9 cellular contexts compared by ENCODE assay signal in the genomic region with DNA sequence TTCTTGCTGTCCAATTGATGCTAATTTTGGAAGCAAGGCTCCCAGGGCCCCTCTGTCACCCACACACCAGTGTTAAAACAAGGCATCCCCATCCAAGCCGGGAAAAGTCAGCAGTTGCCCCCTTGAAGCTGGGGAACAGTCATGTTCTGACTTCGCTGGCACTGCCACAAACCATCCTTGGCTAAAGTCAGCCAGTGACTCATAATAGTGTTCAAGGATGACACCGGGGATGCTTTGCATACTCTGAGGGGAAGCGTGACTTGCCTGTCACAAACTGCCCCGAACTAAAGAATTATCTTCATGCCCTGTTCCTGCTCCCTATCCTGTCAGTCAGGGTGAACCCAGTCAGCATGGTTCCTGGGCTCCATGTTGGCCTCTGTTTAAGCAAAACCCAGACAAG. TPM values are rescaled to one million over a fixed set of nuclear protein-coding genes. Genes with fewer than 3 reads are reported as not detected.
A peak's percentile ranks its signal among the peaks of the same experiment; 100 is the strongest.
DNase-seq lines count a peak whose midpoint lies in the region; ATAC-seq and TF ChIP-seq lines count a peak whose summit lies in the region.
"Had no signal": no experiment of that assay in that cellular context is flagged by ENCODE, and none has a peak within 500 bp of the region (broad histone marks: within the 10 kb centered on the region; RNA-seq: fewer than 3 reads in every experiment).

No MANE protein-coding gene starts in this region.

- CTCF ChIA-PET in RWPE1 (lab: Yijun Ruan, JAX) = interaction anchor here (0.6 kb wide), 1 partner anchor 25 kb away, joined by 4 read pairs; no protein-coding TSS in a partner anchor

- DNase-seq in 8988T = peak; percentile 55
- peak; percentile 48 for DNase-seq in RWPE1 (ENCODE audit: low spot score)
- DNase-seq in upper lobe of right lung = no peak
- DNase-seq in mesenteric fat pad (ENCODE audit: low spot score) = no peak
- DNase-seq in colonic mucosa = no peak
- no peak for DNase-seq in mucosa of descending colon

- peak overlapping the region; percentile 42; the same call in 1 of the 2 replicates for H3K27ac ChIP-seq in RWPE1
- H3K27ac ChIP-seq in upper lobe of right lung = no peak overlapping the region
- no peak overlapping the region for H3K27ac ChIP-seq in colonic mucosa

- H3K4me3 ChIP-seq in upper lobe of right lung (no peak overlapping the region), colonic mucosa (no peak overlapping the region), mucosa of descending colon (no peak overlapping the region)

- no peak for TF ChIP-seq CTCF in RWPE1 (conservative IDR thresholded peaks at IDR 0.05; ENCODE audit: low read depth)
- TF ChIP-seq CTCF in upper lobe of right lung (IDR thresholded peaks at IDR 0.05) = no peak
- TF ChIP-seq CTCF in colonic mucosa (IDR thresholded peaks at IDR 0.05) = no peak
- TF ChIP-seq CTCF in mucosa of descending colon (IDR thresholded peaks at IDR 0.05) = no peak

- H3K4me1 ChIP-seq in upper lobe of right lung (no peaks in the 10 kb centered on the region), colonic mucosa (peaks cover 7% of the 10 kb centered on the region), mucosa of descending colon (ENCODE audit: low read depth) (peaks cover 33% of the 10 kb centered on the region)

- H3K9me3 ChIP-seq in upper lobe of right lung = no peaks in the 10 kb centered on the region
- no peaks in the 10 kb centered on the region for H3K9me3 ChIP-seq in colonic mucosa
- H3K9me3 ChIP-seq in mucosa of descending colon = no peaks in the 10 kb centered on the region

- intact Hi-C loops in upper lobe of right lung (cut with DNase I) = no loop called here
- intact Hi-C loops in colonic mucosa (cut with DNase I) = no loop called here
- intact Hi-C loops in mucosa of descending colon (cut with DNase I, micrococcal nuclease) = no loop called here

- ATAC-seq in GM18873 (IDR thresholded peaks at IDR 0.05; ENCODE audit: low FRiP score, unreplicated experiment) (peak; percentile 92), HG02973 (IDR thresholded peaks at IDR 0.05; ENCODE audit: unreplicated experiment) (peak; percentile 98), upper lobe of right lung (peak; percentile 44), mucosa of descending colon (no peak)

- H3K36me3 ChIP-seq in upper lobe of right lung (no peaks in the 10 kb centered on the region), colonic mucosa (no peaks in the 10 kb centered on the region), mucosa of descending colon (ENCODE audit: low read depth) (no peaks in the 10 kb centered on the region)

- POLR2A ChIA-PET in RWPE1 (lab: Yijun Ruan, JAX; ENCODE audit: low non-redundant PET) = no interaction called here

- H3K9ac ChIP-seq in colonic mucosa (ENCODE audit: low read depth in 2 of 2, low read length in 2 of 2) = no peak overlapping the region

- H3K27me3 ChIP-seq in upper lobe of right lung = no peaks in the 10 kb centered on the region
- H3K27me3 ChIP-seq in colonic mucosa = no peaks in the 10 kb centered on the region

RNA-seq across cellular contexts. Expression of gene TGFA, which starts 37.0 kb away (rescaled TPM):
- 9.1 TPM for total RNA-seq in upper lobe of right lung
- 2.2 TPM for total RNA-seq in mesenteric fat pad
- total RNA-seq in colonic mucosa = 10 to 100 TPM; 21.4 to 25.8 TPM
- 10 to 100 TPM; 13.5 to 33.5 (median 24.7) TPM for total RNA-seq in mucosa of descending colon
- total RNA-seq: fibroblast of villous mesenchyme had no signal

Comparison
In these comparisons a context has a peak if more than half of its experiments do, and no peak if none do; other contexts are left out.
1. DNase-seq: peak in 8988T (single experiment) and RWPE1 (single experiment); none in upper lobe of right lung (single experiment), mesenteric fat pad (single experiment), colonic mucosa (single experiment) and mucosa of descending colon (0 of 3).